In genomic region chr9:114237781-114238180, GRCh38 we compare ENCODE assay signal across 17 cellular contexts.
DNase-seq lines count a peak whose midpoint lies in the region; ATAC-seq and TF ChIP-seq lines count a peak whose summit lies in the region.
"Had no signal": no experiment of that assay in that cellular context is flagged by ENCODE, and none has a peak within 500 bp of the region (broad histone marks: within the 10 kb centered on the region; RNA-seq: fewer than 3 reads in every experiment).

No MANE protein-coding gene starts in this region.

- TF ChIP-seq POLR2A in right lobe of liver (IDR thresholded peaks at IDR 0.05): no peak

- no peak for DNase-seq in left ventricle myocardium inferior
- no peak for DNase-seq in left ventricle myocardium superior
- peak; percentile 54 for DNase-seq in EH (ENCODE audit: low read depth)
- no peak for DNase-seq in right lobe of liver
- no peak for DNase-seq in thoracic aorta (ENCODE audit: low spot score)
- DNase-seq in left colon: no peak
- DNase-seq in CD8-positive, alpha-beta memory T cell: no peak
- DNase-seq in occipital lobe (lab: John Stamatoyannopoulos, UW): no peak
- DNase-seq: ACHN; BE2C; Caco-2; CD4-positive, alpha-beta memory T cell; DND-41; GF-D8; GM23248; IMR-90 had no signal

- no peaks in the 10 kb centered on the region for H3K4me1 Mint-ChIP-seq in CD8-positive, alpha-beta memory T cell

- POLR2A ChIA-PET in CD8-positive, alpha-beta memory T cell (lab: Charles Lee): no interaction called here

- peaks cover 55% of the 10 kb centered on the region for H3K4me1 ChIP-seq in left ventricle myocardium inferior
- peaks cover 0 to 16% (median 5%) of the 10 kb centered on the region in 4 donors for H3K4me1 ChIP-seq in right lobe of liver
- peaks cover 28 to 86% of the 10 kb centered on the region in 2 donors for H3K4me1 ChIP-seq in thoracic aorta (ENCODE audit: control insufficient read depth in 1 of 2, low read depth in 2 of 2)
- no peaks in the 10 kb centered on the region for H3K4me1 ChIP-seq in CD8-positive, alpha-beta memory T cell (ENCODE audit: insufficient read depth, low read length)

- H3K27me3 Mint-ChIP-seq in CD8-positive, alpha-beta memory T cell: peaks cover 9 to 34% of the 10 kb centered on the region in 2 donors

- intact Hi-C loops in left ventricle myocardium inferior (cut with micrococcal nuclease) (no loop called here), left ventricle myocardium superior (cut with micrococcal nuclease) (no loop called here), right lobe of liver (cut with DNase I) (no loop called here), left colon (cut with DNase I, micrococcal nuclease) (no loop called here)

- H3K36me3 ChIP-seq in left ventricle myocardium inferior (no peaks in the 10 kb centered on the region), right lobe of liver (peaks cover 0 to 5% (median 0%) of the 10 kb centered on the region in 4 donors), thoracic aorta (no peaks in the 10 kb centered on the region)
- H3K36me3 ChIP-seq in CD8-positive, alpha-beta memory T cell (ENCODE audit: insufficient read depth, low read length): no peaks in the 10 kb centered on the region
- H3K36me3 ChIP-seq: BE2C had no signal

- H3K4me3 ChIP-seq in left ventricle myocardium inferior (no peak overlapping the region), right lobe of liver (no peak overlapping the region), thoracic aorta (no peak overlapping the region)
- no peak overlapping the region for H3K4me3 ChIP-seq in CD8-positive, alpha-beta memory T cell (ENCODE audit: low read length)
- H3K4me3 ChIP-seq: GM23248 had no signal

- H3K9me3 ChIP-seq in left ventricle myocardium inferior (replicated peaks) (no peaks in the 10 kb centered on the region), right lobe of liver (no peaks in the 10 kb centered on the region), thoracic aorta (no peaks in the 10 kb centered on the region)
- H3K9me3 ChIP-seq in CD8-positive, alpha-beta memory T cell (ENCODE audit: low read length): no peaks in the 10 kb centered on the region
- H3K9me3 ChIP-seq: BE2C, Caco-2 had no signal

- no peak for TF ChIP-seq CTCF in left ventricle myocardium inferior (IDR thresholded peaks at IDR 0.05; ENCODE audit: borderline replicate concordance)
- TF ChIP-seq CTCF in right lobe of liver (IDR thresholded peaks at IDR 0.05): no peak
- no peak for TF ChIP-seq CTCF in thoracic aorta (IDR thresholded peaks at IDR 0.05)

- H3K27ac ChIP-seq in left ventricle myocardium inferior (replicated peaks): peak overlapping the region; percentile 73
- peak overlapping the region in 2 of 3 donors; percentile 25 to 42 for H3K27ac ChIP-seq in right lobe of liver
- H3K27ac ChIP-seq in thoracic aorta: peak overlapping the region; percentile 46 to 67
- no peak overlapping the region for H3K27ac ChIP-seq in CD8-positive, alpha-beta memory T cell (ENCODE audit: low read depth, low read length)
- H3K27ac ChIP-seq: C4-2B, GM23248 had no signal

- no peak for ATAC-seq in left ventricle myocardium superior
- ATAC-seq in right lobe of liver: peak in 1 of 4 donors; percentile 11
- no peak for ATAC-seq in thoracic aorta (ENCODE audit: insufficient number of reproducible peaks, low FRiP score, low read depth)
- no peak for ATAC-seq in left colon

- no peak overlapping the region for H3K4me3 Mint-ChIP-seq in CD8-positive, alpha-beta memory T cell
- H3K4me3 Mint-ChIP-seq: CD4-positive, alpha-beta memory T cell had no signal

- WGBS in right lobe of liver (ENCODE audit: insufficient coverage, low coverage, low lambda C conversion rate, missing lambda C conversion rate): 39% methylated on average over 5 of the region's 5 CpGs

- CTCF ChIA-PET in CD8-positive, alpha-beta memory T cell (lab: Charles Lee): no interaction called here

- H3K27ac Mint-ChIP-seq in CD8-positive, alpha-beta memory T cell: no peak overlapping the region
- H3K27ac Mint-ChIP-seq: CD4-positive, alpha-beta memory T cell had no signal

- H3K27me3 ChIP-seq in left ventricle myocardium inferior (ENCODE audit: low read depth) (no peaks in the 10 kb centered on the region), right lobe of liver (no peaks in the 10 kb centered on the region), thoracic aorta (replicated peaks; ENCODE audit: insufficient read depth) (no peaks in the 10 kb centered on the region)
- H3K27me3 ChIP-seq in CD8-positive, alpha-beta memory T cell (ENCODE audit: insufficient read depth, low read length, poor library complexity, severe bottlenecking): no peaks in the 10 kb centered on the region
- H3K27me3 ChIP-seq: BE2C had no signal

- no peaks in the 10 kb centered on the region for H3K36me3 Mint-ChIP-seq in CD8-positive, alpha-beta memory T cell
- H3K36me3 Mint-ChIP-seq: CD4-positive, alpha-beta memory T cell had no signal

- no peaks in the 10 kb centered on the region for H3K9me3 Mint-ChIP-seq in CD8-positive, alpha-beta memory T cell
- H3K9me3 Mint-ChIP-seq: CD4-positive, alpha-beta memory T cell had no signal
